In the genomic region with DNA sequence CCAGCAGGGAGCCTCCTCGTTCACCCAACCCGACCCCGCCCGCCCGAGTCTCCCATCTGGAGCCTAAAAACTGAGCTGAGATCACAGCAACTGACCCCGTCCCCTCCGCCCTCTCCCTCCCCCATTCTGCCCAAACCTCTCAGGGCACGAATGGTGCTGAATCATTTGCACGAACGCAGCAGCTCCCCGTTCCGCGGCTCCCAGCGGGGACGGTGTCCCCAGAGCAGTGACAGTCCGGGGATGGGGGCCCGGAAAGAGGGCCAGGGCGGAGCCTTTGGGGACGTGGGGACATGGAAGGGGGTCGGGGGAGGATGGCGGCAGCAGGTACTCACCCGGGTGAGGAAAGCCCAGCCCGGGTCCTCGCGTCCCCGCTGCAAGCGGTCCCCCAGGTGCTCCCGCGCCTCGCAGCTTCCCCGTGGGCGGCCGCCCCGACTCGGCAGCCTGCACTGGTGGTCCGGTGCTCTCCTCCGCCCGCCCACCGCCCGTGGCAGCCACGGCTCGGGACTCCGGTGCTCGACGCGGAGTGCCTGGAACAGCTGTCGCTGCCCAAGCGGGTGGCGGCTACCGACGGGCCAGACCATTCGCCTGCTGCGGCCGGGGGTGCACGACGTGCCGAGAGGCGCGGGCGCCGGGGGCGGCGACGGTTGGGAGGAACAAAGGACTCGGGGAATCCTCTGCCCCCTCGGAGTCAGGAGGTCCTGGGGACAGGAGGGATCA, we compare ENCODE assay signal across 8 cellular contexts. TPM values are rescaled to one million over a fixed set of nuclear protein-coding genes. Genes with fewer than 3 reads are reported as not detected.
DNase-seq lines count a peak whose midpoint lies in the region; ATAC-seq and TF ChIP-seq lines count a peak whose summit lies in the region.

A gene with protein sequence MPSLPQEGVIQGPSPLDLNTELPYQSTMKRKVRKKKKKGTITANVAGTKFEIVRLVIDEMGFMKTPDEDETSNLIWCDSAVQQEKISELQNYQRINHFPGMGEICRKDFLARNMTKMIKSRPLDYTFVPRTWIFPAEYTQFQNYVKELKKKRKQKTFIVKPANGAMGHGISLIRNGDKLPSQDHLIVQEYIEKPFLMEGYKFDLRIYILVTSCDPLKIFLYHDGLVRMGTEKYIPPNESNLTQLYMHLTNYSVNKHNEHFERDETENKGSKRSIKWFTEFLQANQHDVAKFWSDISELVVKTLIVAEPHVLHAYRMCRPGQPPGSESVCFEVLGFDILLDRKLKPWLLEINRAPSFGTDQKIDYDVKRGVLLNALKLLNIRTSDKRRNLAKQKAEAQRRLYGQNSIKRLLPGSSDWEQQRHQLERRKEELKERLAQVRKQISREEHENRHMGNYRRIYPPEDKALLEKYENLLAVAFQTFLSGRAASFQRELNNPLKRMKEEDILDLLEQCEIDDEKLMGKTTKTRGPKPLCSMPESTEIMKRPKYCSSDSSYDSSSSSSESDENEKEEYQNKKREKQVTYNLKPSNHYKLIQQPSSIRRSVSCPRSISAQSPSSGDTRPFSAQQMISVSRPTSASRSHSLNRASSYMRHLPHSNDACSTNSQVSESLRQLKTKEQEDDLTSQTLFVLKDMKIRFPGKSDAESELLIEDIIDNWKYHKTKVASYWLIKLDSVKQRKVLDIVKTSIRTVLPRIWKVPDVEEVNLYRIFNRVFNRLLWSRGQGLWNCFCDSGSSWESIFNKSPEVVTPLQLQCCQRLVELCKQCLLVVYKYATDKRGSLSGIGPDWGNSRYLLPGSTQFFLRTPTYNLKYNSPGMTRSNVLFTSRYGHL (minus strand): TSS at position 534 of the 717 bp plus-strand sequence. CDS start 46,921 bp downstream, outside the sequence.

- H3K4me3 ChIP-seq in coronary artery (peak within 1 kb of the TSS; percentile 100), liver (ENCODE audit: low read depth in 1 of 3, low read length in 3 of 3) (peak within 1 kb of the TSS; percentile 75 to 88 (median 88))

- no peaks in the 10 kb centered on the region for H3K9me3 ChIP-seq in liver (ENCODE audit: control insufficient read depth in 4 of 4, low read length in 3 of 4)

- TF ChIP-seq CTCF in coronary artery (IDR thresholded peaks at IDR 0.05) (no peak), liver (IDR thresholded peaks at IDR 0.05; ENCODE audit: low read depth, low read length, missing input control) (no peak)

- H3K27ac ChIP-seq in coronary artery (peak within 1 kb of the TSS; percentile 96 to 98), liver (ENCODE audit: low read depth in 1 of 2, low read length in 2 of 2) (peak within 1 kb of the TSS; percentile 5 to 75)

- ATAC-seq in HG03064 (IDR thresholded peaks at IDR 0.05; ENCODE audit: low read depth, unreplicated experiment), result peak; percentile 81

- H3K9ac ChIP-seq in liver (ENCODE audit: low read depth in 1 of 2, low read length in 2 of 2), result peak within 1 kb of the TSS in 1 of 2 donors; percentile 27

- DNase-seq in NCI-H524 (lab: John Stamatoyannopoulos, UW), result peak; percentile 76 to 95
- no peak for DNase-seq in NCI-H524 treated with DMSO at 0.1 percent for 48 hours (lab: John Stamatoyannopoulos, UW)
- DNase-seq in NCI-H2171 treated with DMSO at 0.1 percent for 48 hours (lab: John Stamatoyannopoulos, UW), result peak; percentile 87
- DNase-seq in activated CD4-positive, alpha-beta T cell treated with anti-CD3 and anti-CD28 coated beads for 24 hours (ENCODE audit: low read depth in 2 of 2), result peak; percentile 33 to 42
- peak; percentile 86 for DNase-seq in coronary artery (ENCODE audit: low spot score)
- DNase-seq in stimulated activated CD4-positive, alpha-beta T cell treated with anti-CD3 and anti-CD28 coated beads, Interleukin-2, amount 100 ng/mL, for 48 hours, result peak; percentile 53 to 60

- H3K27me3 ChIP-seq in liver (ENCODE audit: control insufficient read depth in 4 of 4, insufficient read depth in 4 of 4, low read length in 3 of 4), result no peaks in the 10 kb centered on the region

- peaks cover 0 to 7% (median 4%) of the 10 kb centered on the region in 4 donors for H3K4me1 ChIP-seq in liver (ENCODE audit: control insufficient read depth in 4 of 4, insufficient read depth in 4 of 4, low read length in 3 of 4)

- peak; percentile 14 to 37 for TF ChIP-seq RAD21 in liver (IDR thresholded peaks at IDR 0.05)

- no peaks in the 10 kb centered on the region for H3K36me3 ChIP-seq in liver (ENCODE audit: control insufficient read depth in 4 of 4, insufficient read depth in 3 of 4, low read depth in 1 of 4, low read length in 3 of 4)

- WGBS in liver, result under 1% methylated on average over 66 of the region's 66 CpGs

TF ChIP-seq in liver, 16 proteins besides CTCF, POLR2A, EP300 and RAD21:
- peak in 1 of 2 donors; percentile 38 for TF ChIP-seq EGR1 (IDR thresholded peaks at IDR 0.05; ENCODE audit: low read depth in 2 of 2)
- TF ChIP-seq RXRA (IDR thresholded peaks at IDR 0.05), result no peak
TF ChIP-seq in liver: peak in this region for 1.

RNA-seq across cellular contexts. Expression of the gene that starts here (rescaled TPM):
- total RNA-seq in liver, result 1 to 10 TPM; 1.7 to 6.0 TPM
- 1 to 10 TPM; 1.1 to 2.0 TPM for polyA plus RNA-seq in liver
